ENCODE assay signal across 8 cellular contexts in genomic region chr7:92158660-92159575, GRCh38. TPM values are rescaled to one million over a fixed set of nuclear protein-coding genes. Genes with fewer than 3 reads are reported as not detected.
DNase-seq lines count a peak whose midpoint lies in the region; ATAC-seq and TF ChIP-seq lines count a peak whose summit lies in the region.

No MANE protein-coding gene starts in this region.

- 100% methylated on average over 1 of the region's 3 CpGs; no CpG with 5 or more reads in 1 of the 2 experiments for WGBS in IMR-90 (ENCODE audit: extremely low coverage in 2 of 2, insufficient read length in 1 of 2), 2 experiments
- WGBS in right lobe of liver (ENCODE audit: insufficient coverage, low coverage, low lambda C conversion rate, missing lambda C conversion rate), result 80% methylated on average over 2 of the region's 3 CpGs

- peak overlapping the region; percentile 84 for H2BK20ac ChIP-seq in IMR-90 (ENCODE audit: low read depth, low read length)

- H2BK120ac ChIP-seq in IMR-90 (ENCODE audit: low read depth, low read length), result peak overlapping the region; percentile 85

- H2AK5ac ChIP-seq in IMR-90 (ENCODE audit: low read depth, low read length), result peak overlapping the region; percentile 77; the same call in 1 of the 2 replicates

- H3K27ac ChIP-seq in IMR-90 (ENCODE audit: insufficient read depth, low read length) (peak overlapping the region; percentile 57; the same call in 1 of the 2 replicates), right lobe of liver (no peak overlapping the region)

- no peak for TF ChIP-seq POLR2A in IMR-90 (IDR thresholded peaks at IDR 0.05; ENCODE audit: low read depth, low read length)
- TF ChIP-seq POLR2A in right lobe of liver (IDR thresholded peaks at IDR 0.05), result no peak

- no TSS peak for BruUV-seq in IMR-90 (replicated peaks; lab: Mats Ljungman, UMichigan)

- no peaks in the 10 kb centered on the region for H3K36me3 ChIP-seq in IMR-90 (ENCODE audit: control insufficient read depth, insufficient read depth, low read length)
- H3K36me3 ChIP-seq in right lobe of liver, result no peaks in the 10 kb centered on the region

- H3K4me3 ChIP-seq in IMR-90 (ENCODE audit: insufficient read depth, low read depth, low read length) (no peak overlapping the region), right lobe of liver (no peak overlapping the region)

- H4K91ac ChIP-seq in IMR-90 (ENCODE audit: insufficient read depth, low read depth, low read length), result peak overlapping the region; percentile 72

- H2AK9ac ChIP-seq in IMR-90 (replicated peaks; ENCODE audit: low read depth, low read length, poor library complexity), result no peak overlapping the region

- H3K27me3 ChIP-seq in IMR-90 (ENCODE audit: control insufficient read depth, insufficient read depth, low read length) (no peaks in the 10 kb centered on the region), right lobe of liver (no peaks in the 10 kb centered on the region)

- H3K18ac ChIP-seq in IMR-90 (ENCODE audit: low read depth, low read length), result peak overlapping the region; percentile 91; the same call in 1 of the 2 replicates

- peak overlapping the region; percentile 58 for H3K4ac ChIP-seq in IMR-90 (ENCODE audit: low read depth, low read length)

- no peaks in the 10 kb centered on the region for H3K79me1 ChIP-seq in IMR-90 (ENCODE audit: low read depth in 1 of 2, low read length in 2 of 2)

- H3K4me2 ChIP-seq in IMR-90 (ENCODE audit: low read depth, low read length), result peak overlapping the region; percentile 44

- peaks cover 9% of the 10 kb centered on the region; the same call in 1 of the 2 replicates for H3K4me1 ChIP-seq in IMR-90 (ENCODE audit: control insufficient read depth, insufficient read depth, low read length)
- H3K4me1 ChIP-seq in right lobe of liver, result no peaks in the 10 kb centered on the region

- ATAC-seq in GM18498 (IDR thresholded peaks at IDR 0.05; ENCODE audit: unreplicated experiment), result peak; percentile 77
- ATAC-seq in GM21825 (IDR thresholded peaks at IDR 0.05; ENCODE audit: unreplicated experiment), result peak; percentile 72
- ATAC-seq in IMR-90 (ENCODE audit: low read depth), result peak; percentile 92
- ATAC-seq in right lobe of liver, result no peak

- H2BK15ac ChIP-seq in IMR-90 (ENCODE audit: low read depth, low read length), result 0 out of 3 replicates have a peak overlapping the region, but pooled peaks have one; percentile 0

- H4K20me1 ChIP-seq in IMR-90 (ENCODE audit: insufficient read depth, low read length), result no peaks in the 10 kb centered on the region

- H3K56ac ChIP-seq in IMR-90 (ENCODE audit: extremely low read depth, insufficient read depth, low read length), result peak overlapping the region; percentile 2; the same call in 1 of the 2 replicates

- TF ChIP-seq RAD21 in IMR-90 (IDR thresholded peaks at IDR 0.05; ENCODE audit: low read length), result no peak

- no peak overlapping the region for H3K23ac ChIP-seq in IMR-90 (ENCODE audit: low read depth, low read length)

- H3K9me3 ChIP-seq in IMR-90 (ENCODE audit: control insufficient read depth, insufficient read depth, low read length) (no peaks in the 10 kb centered on the region), right lobe of liver (no peaks in the 10 kb centered on the region)

- H4K5ac ChIP-seq in IMR-90 (ENCODE audit: low read depth, low read length), result peak overlapping the region; percentile 81; the same call in 1 of the 2 replicates

- H3K9me1 ChIP-seq in IMR-90 (ENCODE audit: insufficient read depth, low read length), result no peaks in the 10 kb centered on the region

- TF ChIP-seq CTCF in IMR-90 (conservative IDR thresholded peaks at IDR 0.05; ENCODE audit: low read depth, low read length) (no peak), right lobe of liver (IDR thresholded peaks at IDR 0.05) (no peak)

- CTCF ChIA-PET in IMR-90 (lab: Yijun Ruan, JAX), result interaction anchor here (0.6 kb wide), 1 partner anchor 196 kb away, joined by 3 read pairs; no protein-coding TSS in a partner anchor

- intact Hi-C loops in IMR-90 (cut with micrococcal nuclease) (no loop called here), right lobe of liver (cut with DNase I) (no loop called here)

- DNase-seq in IMR-90 (peak; percentile 93), glomerular visceral epithelial cell (ENCODE audit: extremely low spot score) (peak; percentile 41), NCI-H774 (lab: John Stamatoyannopoulos, UW) (no peak), middle frontal gyrus (ENCODE audit: extremely low spot score, low spot score) (no peak), T-helper 9 cell (no peak), right lobe of liver (no peak)

- H4K8ac ChIP-seq in IMR-90 (ENCODE audit: low read depth in 2 of 2, low read length in 2 of 2), result peak overlapping the region in 1 of 2 experiments; percentile 66; a peak in 2 of 4 replicates

- peak overlapping the region; percentile 64 for H3K14ac ChIP-seq in IMR-90 (replicated peaks; ENCODE audit: low read depth, low read length)

- dilution Hi-C loops in IMR-90 (cut with HindIII; ENCODE audit: low sequenced_read_pairs, unreplicated experiment), result no loop called here

- in situ Hi-C loops in IMR-90 (cut with MboI; ENCODE audit: low sequenced_read_pairs), result no loop called here

- POLR2A ChIA-PET in IMR-90 (lab: Charles Lee; ENCODE audit: unreplicated experiment), result no interaction called here

- H2AFZ ChIP-seq in IMR-90 (replicated peaks; ENCODE audit: low read length, poor library complexity), result peak overlapping the region; percentile 52

- no peak overlapping the region for H3K9ac ChIP-seq in IMR-90 (ENCODE audit: low read depth, low read length)

- H2BK5ac ChIP-seq in IMR-90 (ENCODE audit: low read depth, low read length, poor library complexity, severe bottlenecking), result peak overlapping the region; percentile 83

TF ChIP-seq in IMR-90, 13 proteins besides CTCF, POLR2A, EP300 and RAD21:
- 0 out of 2 replicates have a peak, but pooled peaks have one; percentile 30 for TF ChIP-seq FOS (IDR thresholded peaks at IDR 0.05; ENCODE audit: low read depth, low read length)
- no peak for TF ChIP-seq ELK1 (IDR thresholded peaks at IDR 0.05; ENCODE audit: borderline replicate concordance, low read depth, low read length)
- TF ChIP-seq USF2 (IDR thresholded peaks at IDR 0.05; ENCODE audit: low read depth, low read length), result no peak
- TF ChIP-seq BHLHE40 (IDR thresholded peaks at IDR 0.05; ENCODE audit: low read depth, low read length), result no peak
- TF ChIP-seq CHD1 (IDR thresholded peaks at IDR 0.05; ENCODE audit: low read depth, low read length), result no peak
- peak; percentile 50 for TF ChIP-seq MAFK (IDR thresholded peaks at IDR 0.05; ENCODE audit: low read depth, low read length)
- TF ChIP-seq MXI1 (IDR thresholded peaks at IDR 0.05; ENCODE audit: borderline replicate concordance, low read depth, low read length), result no peak
- no peak for TF ChIP-seq NFE2L2 (IDR thresholded peaks at IDR 0.05; ENCODE audit: low read depth, low read length)
- no peak for TF ChIP-seq SMC3 (IDR thresholded peaks at IDR 0.05; ENCODE audit: low read depth, low read length)
- no peak for TF ChIP-seq MAZ (IDR thresholded peaks at IDR 0.05; ENCODE audit: borderline replicate concordance, low read depth, low read length)
- TF ChIP-seq CEBPB (IDR thresholded peaks at IDR 0.05; ENCODE audit: low read depth, low read length), result peak; percentile 92
- TF ChIP-seq RCOR1 (IDR thresholded peaks at IDR 0.05; ENCODE audit: insufficient replicate concordance, low read length), result peak; percentile 38
- no peak for TF ChIP-seq RFX5 (IDR thresholded peaks at IDR 0.05; ENCODE audit: low read depth, low read length)

RNA-seq across cellular contexts. Expression of gene LRRD1, which starts 20.0 kb away (rescaled TPM):
- total RNA-seq in IMR-90 (2012; rRNA removed) (under 0.01 TPM in 2 replicates), right lobe of liver (not detected)
- 0.02 TPM in 1 of 2 replicates, not detected in the other for polyA plus RNA-seq in IMR-90 (2012; rRNA removed)
- not detected in 2 replicates for polyA plus RNA-seq in IMR-90 (2012; cell fraction: cytosol; rRNA removed)
- 0.04 and 0.08 TPM in 2 replicates for polyA plus RNA-seq in IMR-90 (2012; cell fraction: nucleus; rRNA removed; ENCODE audit: low replicate concordance)

RNA-seq across cellular contexts. Expression of gene CYP51A1, which starts 24.6 kb away (rescaled TPM):
- total RNA-seq in IMR-90 (2012; rRNA removed) (76.4 and 92.8 TPM in 2 replicates), right lobe of liver (100 to 1,000 TPM in 2 of 6 experiments, 10 to 100 TPM in 4; 35.9 to 144 (median 85.3) TPM)
- polyA plus RNA-seq in IMR-90 (2012; rRNA removed), result 9.5 and 12.1 TPM in 2 replicates
- polyA plus RNA-seq in IMR-90 (2012; cell fraction: cytosol; rRNA removed), result 3.9 and 5.0 TPM in 2 replicates
- 0.67 and 2.5 TPM in 2 replicates for polyA plus RNA-seq in IMR-90 (2012; cell fraction: nucleus; rRNA removed; ENCODE audit: low replicate concordance)

Comparison
In these comparisons a context has a peak if more than half of its experiments do, and no peak if none do; other contexts are left out.
1. ATAC-seq: peak in GM18498 (single experiment), GM21825 (single experiment) and IMR-90 (single experiment); none in right lobe of liver (0 of 4).
2. DNase-seq: peak in IMR-90 (single experiment) and glomerular visceral epithelial cell (single experiment); none in NCI-H774 (single experiment), middle frontal gyrus (single experiment), T-helper 9 cell (single experiment) and right lobe of liver (0 of 3).